19 cellular contexts compared by ENCODE assay signal in the genomic region with DNA sequence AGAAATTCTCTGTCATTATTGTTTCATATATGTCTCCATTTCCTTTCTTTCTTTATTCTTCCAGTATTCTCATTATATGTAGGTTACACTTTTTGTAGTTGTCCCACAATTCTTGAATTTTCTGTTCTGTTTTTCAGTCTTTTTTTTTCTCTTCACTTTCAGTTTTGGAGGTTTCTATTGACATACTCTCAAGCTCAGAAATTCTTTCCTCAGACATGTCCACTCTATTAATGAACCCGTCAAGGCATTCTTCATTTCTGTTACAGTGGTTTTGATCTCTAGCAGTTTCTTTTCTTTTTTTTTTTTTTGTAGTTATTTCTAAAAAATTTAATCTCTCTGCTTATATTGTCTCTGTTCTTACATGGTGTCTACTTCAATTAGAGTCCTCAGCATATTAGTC.
"Had no signal": no experiment of that assay in that cellular context is flagged by ENCODE, and none has a peak within 500 bp of the region (broad histone marks: within the 10 kb centered on the region; RNA-seq: fewer than 3 reads in every experiment).

No MANE protein-coding gene starts in this region.

- H3K9me3 ChIP-seq: MG63, SJSA1 had no signal

- H3K4me3 ChIP-seq: MG63, SJSA1, SK-N-MC had no signal

- H3K36me3 ChIP-seq: MG63, SJSA1 had no signal

- H3K27ac ChIP-seq: SJSA1, SK-N-MC had no signal

- DNase-seq: KBM-7, MG63, NCI-H1092 treated with DMSO at 0.1 percent for 48 hours, NCI-H1436 treated with DMSO at 0.1 percent for 48 hours, NCI-H1694, NCI-H187 treated with DMSO at 0.1 percent for 48 hours, NCI-H2029 treated with DMSO at 0.1 percent for 48 hours, NCI-H2171 treated with DMSO at 0.1 percent for 48 hours, NCI-H345, NCI-H446 treated with DMSO at 0.1 percent for 48 hours, NCI-H510A treated with DMSO at 0.1 percent for 48 hours, NCI-H526 treated with DMSO at 0.1 percent for 48 hours, NCI-H748 treated with DMSO at 0.1 percent for 48 hours, Right ventricle myocardium superior, RPMI8226, SIG-M5, T-helper 1 cell had no signal

- H3K4me1 ChIP-seq: SJSA1 had no signal

- H3K27me3 ChIP-seq: MG63, SJSA1 had no signal
